1 cellular context compared by ENCODE assay signal in genomic region chr17:46922804-46923635, GRCh38.
TF ChIP-seq lines count a peak whose summit lies in the region.

TSS of gene GOSR2 (plus strand) at chr17:46923160. CDS start at chr17:46923193, 33 bp downstream.

TF ChIP-seq in HepG2, 621 proteins besides CTCF, POLR2A, EP300 and RAD21 (continued from another document and continues in another):
- TF ChIP-seq, protein P1, sequence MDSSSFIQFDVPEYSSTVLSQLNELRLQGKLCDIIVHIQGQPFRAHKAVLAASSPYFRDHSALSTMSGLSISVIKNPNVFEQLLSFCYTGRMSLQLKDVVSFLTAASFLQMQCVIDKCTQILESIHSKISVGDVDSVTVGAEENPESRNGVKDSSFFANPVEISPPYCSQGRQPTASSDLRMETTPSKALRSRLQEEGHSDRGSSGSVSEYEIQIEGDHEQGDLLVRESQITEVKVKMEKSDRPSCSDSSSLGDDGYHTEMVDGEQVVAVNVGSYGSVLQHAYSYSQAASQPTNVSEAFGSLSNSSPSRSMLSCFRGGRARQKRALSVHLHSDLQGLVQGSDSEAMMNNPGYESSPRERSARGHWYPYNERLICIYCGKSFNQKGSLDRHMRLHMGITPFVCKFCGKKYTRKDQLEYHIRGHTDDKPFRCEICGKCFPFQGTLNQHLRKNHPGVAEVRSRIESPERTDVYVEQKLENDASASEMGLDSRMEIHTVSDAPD (CRISPR knock-in tag; IDR thresholded peaks at IDR 0.05): peak; percentile 87
- TF ChIP-seq DMAP1 (CRISPR knock-in tag; IDR thresholded peaks at IDR 0.05) (peak; percentile 99), NR2F1 (CRISPR knock-in tag; IDR thresholded peaks at IDR 0.05) (no peak), GABPB1 (CRISPR knock-in tag; IDR thresholded peaks at IDR 0.05) (peak; percentile 100), RFX1 (IDR thresholded peaks at IDR 0.05) (no peak; the same call in 1 of the 2 replicates), PHF5A (CRISPR knock-in tag; IDR thresholded peaks at IDR 0.05; ENCODE audit: low read depth, unreplicated experiment) (peak; percentile 94), SALL1 (CRISPR knock-in tag; IDR thresholded peaks at IDR 0.05) (peak; percentile 95), ZNF567 (CRISPR knock-in tag; IDR thresholded peaks at IDR 0.05; ENCODE audit: borderline replicate concordance) (peak; percentile 97), ZNF232 (CRISPR knock-in tag; IDR thresholded peaks at IDR 0.05; ENCODE audit: borderline replicate concordance) (no peak), FOXK1 (CRISPR knock-in tag; IDR thresholded peaks at IDR 0.05; ENCODE audit: borderline replicate concordance, low read depth) (peak; percentile 90), ZNF547 (CRISPR knock-in tag; IDR thresholded peaks at IDR 0.05) (peak; percentile 89; the same call in 1 of the 2 replicates), ZNF790 (CRISPR knock-in tag; IDR thresholded peaks at IDR 0.05; ENCODE audit: borderline replicate concordance) (no peak), ZNF614 (CRISPR knock-in tag; IDR thresholded peaks at IDR 0.05; ENCODE audit: borderline replicate concordance) (peak; percentile 67; the same call in 1 of the 2 replicates), ZNF292 (CRISPR knock-in tag; IDR thresholded peaks at IDR 0.05; ENCODE audit: borderline replicate concordance, low read depth) (peak; percentile 74), GTF2F1 (IDR thresholded peaks at IDR 0.05; ENCODE audit: low read length) (0 out of 2 replicates have a peak, but pooled peaks have one; percentile 50), SOX5 (CRISPR knock-in tag; IDR thresholded peaks at IDR 0.05; ENCODE audit: borderline replicate concordance) (peak; percentile 55), SIX1 (CRISPR knock-in tag; IDR thresholded peaks at IDR 0.05; ENCODE audit: borderline replicate concordance) (peak; percentile 31; the same call in 1 of the 2 replicates), AFF4 (CRISPR knock-in tag; IDR thresholded peaks at IDR 0.05) (no peak), ASH2L (IDR thresholded peaks at IDR 0.05; ENCODE audit: insufficient read length, low read depth, low read length) (peak; percentile 99), ZNF121 (CRISPR knock-in tag; IDR thresholded peaks at IDR 0.05) (no peak), NBN (conservative IDR thresholded peaks at IDR 0.05) (no peak), PBX3 (CRISPR knock-in tag; IDR thresholded peaks at IDR 0.05; ENCODE audit: borderline replicate concordance) (no peak), KLF9 (CRISPR knock-in tag; IDR thresholded peaks at IDR 0.05; ENCODE audit: low read depth) (peak; percentile 87), ZXDC (CRISPR knock-in tag; IDR thresholded peaks at IDR 0.05) (peak; percentile 91), CENPT (CRISPR knock-in tag; IDR thresholded peaks at IDR 0.05; ENCODE audit: low read depth) (peak; percentile 56; the same call in 1 of the 2 replicates), ELF3 (CRISPR knock-in tag; IDR thresholded peaks at IDR 0.05) (peak; percentile 77), ETV5 (CRISPR knock-in tag; IDR thresholded peaks at IDR 0.05; ENCODE audit: borderline replicate concordance) (peak; percentile 95)
- TF ChIP-seq, protein P2, sequence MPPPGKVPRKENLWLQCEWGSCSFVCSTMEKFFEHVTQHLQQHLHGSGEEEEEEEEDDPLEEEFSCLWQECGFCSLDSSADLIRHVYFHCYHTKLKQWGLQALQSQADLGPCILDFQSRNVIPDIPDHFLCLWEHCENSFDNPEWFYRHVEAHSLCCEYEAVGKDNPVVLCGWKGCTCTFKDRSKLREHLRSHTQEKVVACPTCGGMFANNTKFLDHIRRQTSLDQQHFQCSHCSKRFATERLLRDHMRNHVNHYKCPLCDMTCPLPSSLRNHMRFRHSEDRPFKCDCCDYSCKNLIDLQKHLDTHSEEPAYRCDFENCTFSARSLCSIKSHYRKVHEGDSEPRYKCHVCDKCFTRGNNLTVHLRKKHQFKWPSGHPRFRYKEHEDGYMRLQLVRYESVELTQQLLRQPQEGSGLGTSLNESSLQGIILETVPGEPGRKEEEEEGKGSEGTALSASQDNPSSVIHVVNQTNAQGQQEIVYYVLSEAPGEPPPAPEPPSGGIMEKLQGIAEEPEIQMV (CRISPR knock-in tag; IDR thresholded peaks at IDR 0.05; ENCODE audit: low read depth): peak; percentile 88; the same call in 1 of the 2 replicates
- TF ChIP-seq, protein P3, sequence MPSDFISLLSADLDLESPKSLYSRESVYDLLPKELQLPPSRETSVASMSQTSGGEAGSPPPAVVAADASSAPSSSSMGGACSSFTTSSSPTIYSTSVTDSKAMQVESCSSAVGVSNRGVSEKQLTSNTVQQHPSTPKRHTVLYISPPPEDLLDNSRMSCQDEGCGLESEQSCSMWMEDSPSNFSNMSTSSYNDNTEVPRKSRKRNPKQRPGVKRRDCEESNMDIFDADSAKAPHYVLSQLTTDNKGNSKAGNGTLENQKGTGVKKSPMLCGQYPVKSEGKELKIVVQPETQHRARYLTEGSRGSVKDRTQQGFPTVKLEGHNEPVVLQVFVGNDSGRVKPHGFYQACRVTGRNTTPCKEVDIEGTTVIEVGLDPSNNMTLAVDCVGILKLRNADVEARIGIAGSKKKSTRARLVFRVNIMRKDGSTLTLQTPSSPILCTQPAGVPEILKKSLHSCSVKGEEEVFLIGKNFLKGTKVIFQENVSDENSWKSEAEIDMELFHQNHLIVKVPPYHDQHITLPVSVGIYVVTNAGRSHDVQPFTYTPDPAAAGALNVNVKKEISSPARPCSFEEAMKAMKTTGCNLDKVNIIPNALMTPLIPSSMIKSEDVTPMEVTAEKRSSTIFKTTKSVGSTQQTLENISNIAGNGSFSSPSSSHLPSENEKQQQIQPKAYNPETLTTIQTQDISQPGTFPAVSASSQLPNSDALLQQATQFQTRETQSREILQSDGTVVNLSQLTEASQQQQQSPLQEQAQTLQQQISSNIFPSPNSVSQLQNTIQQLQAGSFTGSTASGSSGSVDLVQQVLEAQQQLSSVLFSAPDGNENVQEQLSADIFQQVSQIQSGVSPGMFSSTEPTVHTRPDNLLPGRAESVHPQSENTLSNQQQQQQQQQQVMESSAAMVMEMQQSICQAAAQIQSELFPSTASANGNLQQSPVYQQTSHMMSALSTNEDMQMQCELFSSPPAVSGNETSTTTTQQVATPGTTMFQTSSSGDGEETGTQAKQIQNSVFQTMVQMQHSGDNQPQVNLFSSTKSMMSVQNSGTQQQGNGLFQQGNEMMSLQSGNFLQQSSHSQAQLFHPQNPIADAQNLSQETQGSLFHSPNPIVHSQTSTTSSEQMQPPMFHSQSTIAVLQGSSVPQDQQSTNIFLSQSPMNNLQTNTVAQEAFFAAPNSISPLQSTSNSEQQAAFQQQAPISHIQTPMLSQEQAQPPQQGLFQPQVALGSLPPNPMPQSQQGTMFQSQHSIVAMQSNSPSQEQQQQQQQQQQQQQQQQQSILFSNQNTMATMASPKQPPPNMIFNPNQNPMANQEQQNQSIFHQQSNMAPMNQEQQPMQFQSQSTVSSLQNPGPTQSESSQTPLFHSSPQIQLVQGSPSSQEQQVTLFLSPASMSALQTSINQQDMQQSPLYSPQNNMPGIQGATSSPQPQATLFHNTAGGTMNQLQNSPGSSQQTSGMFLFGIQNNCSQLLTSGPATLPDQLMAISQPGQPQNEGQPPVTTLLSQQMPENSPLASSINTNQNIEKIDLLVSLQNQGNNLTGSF (CRISPR knock-in tag; IDR thresholded peaks at IDR 0.05): peak; percentile 21; the same call in 1 of the 2 replicates
- TF ChIP-seq, protein P4, sequence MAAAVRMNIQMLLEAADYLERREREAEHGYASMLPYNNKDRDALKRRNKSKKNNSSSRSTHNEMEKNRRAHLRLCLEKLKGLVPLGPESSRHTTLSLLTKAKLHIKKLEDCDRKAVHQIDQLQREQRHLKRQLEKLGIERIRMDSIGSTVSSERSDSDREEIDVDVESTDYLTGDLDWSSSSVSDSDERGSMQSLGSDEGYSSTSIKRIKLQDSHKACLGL (CRISPR knock-in tag; IDR thresholded peaks at IDR 0.05): peak; percentile 97
- TF ChIP-seq, protein P5, sequence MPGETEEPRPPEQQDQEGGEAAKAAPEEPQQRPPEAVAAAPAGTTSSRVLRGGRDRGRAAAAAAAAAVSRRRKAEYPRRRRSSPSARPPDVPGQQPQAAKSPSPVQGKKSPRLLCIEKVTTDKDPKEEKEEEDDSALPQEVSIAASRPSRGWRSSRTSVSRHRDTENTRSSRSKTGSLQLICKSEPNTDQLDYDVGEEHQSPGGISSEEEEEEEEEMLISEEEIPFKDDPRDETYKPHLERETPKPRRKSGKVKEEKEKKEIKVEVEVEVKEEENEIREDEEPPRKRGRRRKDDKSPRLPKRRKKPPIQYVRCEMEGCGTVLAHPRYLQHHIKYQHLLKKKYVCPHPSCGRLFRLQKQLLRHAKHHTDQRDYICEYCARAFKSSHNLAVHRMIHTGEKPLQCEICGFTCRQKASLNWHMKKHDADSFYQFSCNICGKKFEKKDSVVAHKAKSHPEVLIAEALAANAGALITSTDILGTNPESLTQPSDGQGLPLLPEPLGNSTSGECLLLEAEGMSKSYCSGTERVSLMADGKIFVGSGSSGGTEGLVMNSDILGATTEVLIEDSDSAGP (CRISPR knock-in tag; IDR thresholded peaks at IDR 0.05; ENCODE audit: borderline replicate concordance): peak; percentile 94
- TF ChIP-seq, protein P6, sequence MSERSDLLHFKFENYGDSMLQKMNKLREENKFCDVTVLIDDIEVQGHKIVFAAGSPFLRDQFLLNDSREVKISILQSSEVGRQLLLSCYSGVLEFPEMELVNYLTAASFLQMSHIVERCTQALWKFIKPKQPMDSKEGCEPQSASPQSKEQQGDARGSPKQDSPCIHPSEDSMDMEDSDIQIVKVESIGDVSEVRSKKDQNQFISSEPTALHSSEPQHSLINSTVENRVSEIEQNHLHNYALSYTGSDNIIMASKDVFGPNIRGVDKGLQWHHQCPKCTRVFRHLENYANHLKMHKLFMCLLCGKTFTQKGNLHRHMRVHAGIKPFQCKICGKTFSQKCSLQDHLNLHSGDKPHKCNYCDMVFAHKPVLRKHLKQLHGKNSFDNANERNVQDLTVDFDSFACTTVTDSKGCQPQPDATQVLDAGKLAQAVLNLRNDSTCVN (CRISPR knock-in tag; IDR thresholded peaks at IDR 0.05; ENCODE audit: borderline replicate concordance): 0 out of 2 replicates have a peak, but pooled peaks have one; percentile 53
- TF ChIP-seq, protein P7, sequence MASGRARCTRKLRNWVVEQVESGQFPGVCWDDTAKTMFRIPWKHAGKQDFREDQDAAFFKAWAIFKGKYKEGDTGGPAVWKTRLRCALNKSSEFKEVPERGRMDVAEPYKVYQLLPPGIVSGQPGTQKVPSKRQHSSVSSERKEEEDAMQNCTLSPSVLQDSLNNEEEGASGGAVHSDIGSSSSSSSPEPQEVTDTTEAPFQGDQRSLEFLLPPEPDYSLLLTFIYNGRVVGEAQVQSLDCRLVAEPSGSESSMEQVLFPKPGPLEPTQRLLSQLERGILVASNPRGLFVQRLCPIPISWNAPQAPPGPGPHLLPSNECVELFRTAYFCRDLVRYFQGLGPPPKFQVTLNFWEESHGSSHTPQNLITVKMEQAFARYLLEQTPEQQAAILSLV (CRISPR knock-in tag; IDR thresholded peaks at IDR 0.05; ENCODE audit: borderline replicate concordance): peak; percentile 95
- TF ChIP-seq, protein P8, sequence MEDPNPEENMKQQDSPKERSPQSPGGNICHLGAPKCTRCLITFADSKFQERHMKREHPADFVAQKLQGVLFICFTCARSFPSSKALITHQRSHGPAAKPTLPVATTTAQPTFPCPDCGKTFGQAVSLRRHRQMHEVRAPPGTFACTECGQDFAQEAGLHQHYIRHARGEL (CRISPR knock-in tag; IDR thresholded peaks at IDR 0.05): 0 out of 2 replicates have a peak, but pooled peaks have one; percentile 56
